8 cellular contexts compared by ENCODE assay signal in the genomic region with DNA sequence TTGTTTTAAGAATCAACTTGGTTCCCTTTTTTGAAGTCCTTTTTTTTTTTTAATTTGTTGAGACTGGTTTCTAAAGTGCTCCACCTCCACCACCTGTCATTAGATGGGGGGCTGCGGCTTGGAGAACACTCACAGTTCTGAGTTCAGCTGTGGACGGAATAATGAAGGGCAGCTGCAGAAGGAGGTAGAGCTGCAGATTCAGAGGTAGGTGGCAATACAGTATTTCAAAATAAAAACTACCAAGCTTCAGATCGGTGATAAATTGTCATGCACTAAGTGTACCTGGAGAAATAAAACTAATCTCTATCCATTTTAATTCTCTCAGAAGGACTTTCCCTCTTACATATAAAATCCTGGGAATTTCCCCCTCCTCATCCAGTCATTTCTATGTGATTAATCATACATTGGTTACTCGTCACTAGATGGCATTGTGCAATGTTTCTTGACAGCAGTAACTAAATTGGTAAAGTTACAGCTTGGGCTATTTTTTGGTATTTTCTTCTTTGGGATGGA.
DNase-seq lines count a peak whose midpoint lies in the region; ATAC-seq and TF ChIP-seq lines count a peak whose summit lies in the region.

No MANE protein-coding gene starts in this region.

- POLR2A ChIA-PET in BJ (lab: Charles Lee): interaction anchor here (0.9 kb wide), 1 partner anchor 16 kb away, joined by 9 read pairs; no protein-coding TSS in a partner anchor

- peak; percentile 80 for DNase-seq in BJ (ENCODE audit: low read depth)
- peak; percentile 20 to 68 for DNase-seq in NOMO-1 (lab: John Stamatoyannopoulos, UW; ENCODE audit: unreplicated experiment in 2 of 2)
- DNase-seq in dermis blood vessel endothelial cell: peak; percentile 53
- DNase-seq in T1000 (lab: John Stamatoyannopoulos, UW): no peak
- DNase-seq in type B pancreatic cell (ENCODE audit: extremely low spot score, unreplicated experiment): no peak

- H3K36me3 Mint-ChIP-seq in nephron (ENCODE audit: low read depth): no peaks in the 10 kb centered on the region
- no peaks in the 10 kb centered on the region for H3K36me3 Mint-ChIP-seq in type B pancreatic cell

- CTCF ChIA-PET in BJ (lab: Yijun Ruan, JAX): interaction anchor here (1.3 kb wide), 1 partner anchor 42 kb away, joined by 4 read pairs; no protein-coding TSS in a partner anchor

- no peaks in the 10 kb centered on the region for H3K9me3 Mint-ChIP-seq in nephron
- no peaks in the 10 kb centered on the region for H3K9me3 Mint-ChIP-seq in type B pancreatic cell

- no peak overlapping the region for H3K4me3 Mint-ChIP-seq in nephron
- H3K4me3 Mint-ChIP-seq in type B pancreatic cell: no peak overlapping the region

- TF ChIP-seq CTCF in BJ (IDR thresholded peaks at IDR 0.05; ENCODE audit: insufficient read depth, low read depth, low read length) (no peak), nephron (IDR thresholded peaks at IDR 0.05; ENCODE audit: unreplicated experiment in 3 of 3) (peak; percentile 22 to 46 (median 23)), type B pancreatic cell (conservative IDR thresholded peaks at IDR 0.05) (no peak)

- no peaks in the 10 kb centered on the region for H3K36me3 ChIP-seq in BJ (ENCODE audit: control insufficient read depth, insufficient read depth, low read length)

- ATAC-seq in GM18519 (IDR thresholded peaks at IDR 0.05; ENCODE audit: low FRiP score, unreplicated experiment): peak; percentile 53
- peak; percentile 60 for ATAC-seq in HG02973 (IDR thresholded peaks at IDR 0.05; ENCODE audit: unreplicated experiment)

- H3K27ac Mint-ChIP-seq in nephron (no peak overlapping the region), type B pancreatic cell (no peak overlapping the region)

- H3K4me3 ChIP-seq in BJ (ENCODE audit: low read depth, low read length): no peak overlapping the region

- H3K27me3 ChIP-seq in BJ (ENCODE audit: control insufficient read depth, insufficient read depth, low read length): no peaks in the 10 kb centered on the region

- H3K27me3 Mint-ChIP-seq in nephron (ENCODE audit: low read depth): no peaks in the 10 kb centered on the region
- no peaks in the 10 kb centered on the region for H3K27me3 Mint-ChIP-seq in type B pancreatic cell

- H3K4me1 Mint-ChIP-seq in nephron: no peaks in the 10 kb centered on the region
- peaks cover 3% of the 10 kb centered on the region for H3K4me1 Mint-ChIP-seq in type B pancreatic cell (ENCODE audit: unreplicated experiment)

Comparison
In these comparisons a context has a peak if more than half of its experiments do, and no peak if none do; other contexts are left out.
1. DNase-seq: peak in BJ (single experiment), NOMO-1 (2 of 2) and dermis blood vessel endothelial cell (single experiment); none in T1000 (single experiment) and type B pancreatic cell (single experiment).
2. CTCF ChIP-seq: peak in nephron (3 of 3); none in BJ (single experiment) and type B pancreatic cell (single experiment).